1 cellular context compared by ENCODE assay signal in the genomic region with DNA sequence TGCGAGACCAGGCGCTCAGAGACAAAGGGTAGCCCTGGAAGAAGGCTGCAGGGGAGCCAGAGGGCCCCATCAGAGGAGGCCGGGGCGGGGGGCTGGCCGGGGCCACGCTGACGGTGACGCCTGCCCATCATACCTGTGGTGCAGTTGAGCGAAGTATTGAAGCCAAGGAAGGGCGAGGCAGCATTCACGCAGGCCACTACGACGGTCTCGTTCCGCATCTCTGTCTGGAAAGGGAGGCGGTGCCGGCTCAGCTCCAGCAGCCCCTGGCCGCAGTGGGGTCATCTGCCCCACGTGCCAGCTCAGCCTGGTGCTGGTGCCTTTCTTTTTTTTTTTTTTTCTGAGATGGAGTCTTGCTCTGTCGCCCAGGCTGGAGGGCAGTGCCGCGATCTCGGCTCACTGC.
TF ChIP-seq lines count a peak whose summit lies in the region.

No MANE protein-coding gene starts in this region.

TF ChIP-seq in HEK293, 187 proteins besides CTCF, POLR2A, EP300 and RAD21:
- TF ChIP-seq ZNF600 (tag by site-specific recombination; IDR thresholded peaks at IDR 0.05) (peak; percentile 45; the same call in 1 of the 2 replicates), ZNF132 (tag by site-specific recombination; IDR thresholded peaks at IDR 0.05; ENCODE audit: borderline replicate concordance) (no peak)
TF ChIP-seq in HEK293: peak in this region for 1.
